In genomic region chr7:13897825-13898224, GRCh38 we compare ENCODE assay signal across 16 cellular contexts.
DNase-seq lines count a peak whose midpoint lies in the region; ATAC-seq and TF ChIP-seq lines count a peak whose summit lies in the region.
"Had no signal": no experiment of that assay in that cellular context is flagged by ENCODE, and none has a peak within 500 bp of the region (broad histone marks: within the 10 kb centered on the region; RNA-seq: fewer than 3 reads in every experiment).

No MANE protein-coding gene starts in this region.

- H3K27me3 Mint-ChIP-seq in glutamatergic neuron (ENCODE audit: unreplicated experiment): no peaks in the 10 kb centered on the region

- H3K36me3 ChIP-seq in adipocyte (ENCODE audit: control insufficient read depth, insufficient read depth, low read length, severe bottlenecking): no peaks in the 10 kb centered on the region
- H3K36me3 ChIP-seq in H7 (replicated peaks; ENCODE audit: control insufficient read depth, insufficient read depth, low read length): no peaks in the 10 kb centered on the region; the same call in 1 of the 2 replicates
- H3K36me3 ChIP-seq: Peyer's patch had no signal

- H3K36me3 Mint-ChIP-seq in glutamatergic neuron (ENCODE audit: unreplicated experiment): no peaks in the 10 kb centered on the region

- H3K4me1 ChIP-seq in adipocyte (ENCODE audit: control insufficient read depth, insufficient read depth, low read length): no peaks in the 10 kb centered on the region
- H3K4me1 ChIP-seq: Peyer's patch had no signal

- DNase-seq in AML-193 (lab: John Stamatoyannopoulos, UW): peak; percentile 11 to 17
- peak; percentile 43 for DNase-seq in MV-4-11 (lab: John Stamatoyannopoulos, UW)
- DNase-seq in adipocyte (ENCODE audit: low read depth): peak; percentile 32
- no peak for DNase-seq in glutamatergic neuron
- no peak for DNase-seq in activated CD4-positive, alpha-beta T cell treated with anti-CD3 and anti-CD28 coated beads, Interleukin-2, amount 50 U/mL, for 48 hours
- DNase-seq in H7: no peak
- DNase-seq: DMS 273 treated with DMSO at 0.1 percent for 48 hours, HCEC 1CT, Kasumi-1, NCI-H1417, NCI-H187 treated with DMSO at 0.1 percent for 48 hours, NCI-H226, NCI-H524 treated with DMSO at 0.1 percent for 48 hours, Peyer's patch had no signal

- H3K4me3 Mint-ChIP-seq in glutamatergic neuron (ENCODE audit: unreplicated experiment): no peak overlapping the region

- ATAC-seq in HG03097 (IDR thresholded peaks at IDR 0.05; ENCODE audit: low FRiP score, unreplicated experiment): no peak

- no peak for TF ChIP-seq CTCF in glutamatergic neuron (IDR thresholded peaks at IDR 0.05; ENCODE audit: partially characterized antibody, unreplicated experiment)

- no peak overlapping the region for H3K9ac ChIP-seq in adipocyte (ENCODE audit: low read length)

- peak overlapping the region; percentile 23 for H3K27ac Mint-ChIP-seq in glutamatergic neuron (ENCODE audit: unreplicated experiment)

- peaks cover 7% of the 10 kb centered on the region for H3K4me1 Mint-ChIP-seq in glutamatergic neuron (ENCODE audit: low read depth, unreplicated experiment)

- peaks cover 1% of the 10 kb centered on the region for H3K9me3 Mint-ChIP-seq in glutamatergic neuron (ENCODE audit: unreplicated experiment)

- H3K9me3 ChIP-seq in adipocyte (ENCODE audit: control insufficient read depth, low read length): no peaks in the 10 kb centered on the region
- H3K9me3 ChIP-seq: Peyer's patch had no signal

- H3K27me3 ChIP-seq in adipocyte (replicated peaks; ENCODE audit: control insufficient read depth, insufficient read depth, low read length): no peaks in the 10 kb centered on the region
- H3K27me3 ChIP-seq in H7 (ENCODE audit: control insufficient read depth, insufficient read depth, low read length): no peaks in the 10 kb centered on the region
- H3K27me3 ChIP-seq: Peyer's patch had no signal

- H3K4me3 ChIP-seq in adipocyte (ENCODE audit: low read length) (no peak overlapping the region), H7 (ENCODE audit: insufficient read depth, low read depth, low read length) (no peak overlapping the region)
- H3K4me3 ChIP-seq: Peyer's patch, SK-N-MC had no signal

Comparison
In these comparisons a context has a peak if more than half of its experiments do, and no peak if none do; other contexts are left out.
1. DNase-seq: peak in AML-193 (2 of 2), MV-4-11 (single experiment) and adipocyte (single experiment); none in glutamatergic neuron (single experiment), activated CD4-positive, alpha-beta T cell treated with anti-CD3 and anti-CD28 coated beads, Interleukin-2, amount 50 U/mL, for 48 hours (0 of 2) and H7 (single experiment).